ENCODE assay signal across 2 cellular contexts in genomic region chr20:47614703-47615309, GRCh38.
TF ChIP-seq lines count a peak whose summit lies in the region.

No MANE protein-coding gene starts in this region.

TF ChIP-seq in HepG2, 621 proteins besides CTCF, POLR2A, EP300 and RAD21:
- TF ChIP-seq ZNF629 (CRISPR knock-in tag; conservative IDR thresholded peaks at IDR 0.05) = peak; percentile 57
- no peak for TF ChIP-seq ZNF3 (CRISPR knock-in tag; IDR thresholded peaks at IDR 0.05)
- no peak for TF ChIP-seq NR0B2 (CRISPR knock-in tag; IDR thresholded peaks at IDR 0.05)

TF ChIP-seq in K562, 482 proteins besides CTCF, POLR2A, EP300 and RAD21:
- peak in 1 of 3 experiments; percentile 76; a peak in 2 of 6 replicates for TF ChIP-seq ZBTB11 (CRISPR knock-in tag; IDR thresholded peaks at IDR 0.05)
- TF ChIP-seq KDM1A (IDR thresholded peaks at IDR 0.05) = peak in 1 of 2 experiments; percentile 62; a peak in 1 of 4 replicates
- TF ChIP-seq HMBOX1 (IDR thresholded peaks at IDR 0.05) = peak; percentile 83
- TF ChIP-seq DMBX1 (CRISPR knock-in tag; IDR thresholded peaks at IDR 0.05; ENCODE audit: borderline replicate concordance) = peak; percentile 56; the same call in 1 of the 2 replicates
- 0 out of 2 replicates have a peak, but pooled peaks have one; percentile 27 for TF ChIP-seq BACH1 (tag; IDR thresholded peaks at IDR 0.05)
- no peak for TF ChIP-seq ZNF395 (CRISPR knock-in tag; IDR thresholded peaks at IDR 0.05)
- TF ChIP-seq ZKSCAN1 (IDR thresholded peaks at IDR 0.05; ENCODE audit: low read depth, low read length) = no peak
- TF ChIP-seq RBM25 (IDR thresholded peaks at IDR 0.05; ENCODE audit: low read depth, low read length, severe bottlenecking) = peak; percentile 83
- peak; percentile 31; the same call in 1 of the 2 replicates for TF ChIP-seq ARID1B (IDR thresholded peaks at IDR 0.05)
- TF ChIP-seq HDAC2 (IDR thresholded peaks at IDR 0.05) = 0 out of 2 replicates have a peak, but pooled peaks have one; percentile 13
- TF ChIP-seq HES1 (IDR thresholded peaks at IDR 0.05; ENCODE audit: low read depth) = no peak
- TF ChIP-seq CHAMP1 (IDR thresholded peaks at IDR 0.05) = peak; percentile 53; the same call in 1 of the 2 replicates
- 0 out of 2 replicates have a peak, but pooled peaks have one; percentile 24 for TF ChIP-seq NR2C1 (IDR thresholded peaks at IDR 0.05)
- TF ChIP-seq NR2C1 (tag; IDR thresholded peaks at IDR 0.05) = no peak
- peak; percentile 68 for TF ChIP-seq BCOR (IDR thresholded peaks at IDR 0.05)
TF ChIP-seq in K562: peak in this region for 11.
